1 cellular context compared by ENCODE assay signal in the genomic region with DNA sequence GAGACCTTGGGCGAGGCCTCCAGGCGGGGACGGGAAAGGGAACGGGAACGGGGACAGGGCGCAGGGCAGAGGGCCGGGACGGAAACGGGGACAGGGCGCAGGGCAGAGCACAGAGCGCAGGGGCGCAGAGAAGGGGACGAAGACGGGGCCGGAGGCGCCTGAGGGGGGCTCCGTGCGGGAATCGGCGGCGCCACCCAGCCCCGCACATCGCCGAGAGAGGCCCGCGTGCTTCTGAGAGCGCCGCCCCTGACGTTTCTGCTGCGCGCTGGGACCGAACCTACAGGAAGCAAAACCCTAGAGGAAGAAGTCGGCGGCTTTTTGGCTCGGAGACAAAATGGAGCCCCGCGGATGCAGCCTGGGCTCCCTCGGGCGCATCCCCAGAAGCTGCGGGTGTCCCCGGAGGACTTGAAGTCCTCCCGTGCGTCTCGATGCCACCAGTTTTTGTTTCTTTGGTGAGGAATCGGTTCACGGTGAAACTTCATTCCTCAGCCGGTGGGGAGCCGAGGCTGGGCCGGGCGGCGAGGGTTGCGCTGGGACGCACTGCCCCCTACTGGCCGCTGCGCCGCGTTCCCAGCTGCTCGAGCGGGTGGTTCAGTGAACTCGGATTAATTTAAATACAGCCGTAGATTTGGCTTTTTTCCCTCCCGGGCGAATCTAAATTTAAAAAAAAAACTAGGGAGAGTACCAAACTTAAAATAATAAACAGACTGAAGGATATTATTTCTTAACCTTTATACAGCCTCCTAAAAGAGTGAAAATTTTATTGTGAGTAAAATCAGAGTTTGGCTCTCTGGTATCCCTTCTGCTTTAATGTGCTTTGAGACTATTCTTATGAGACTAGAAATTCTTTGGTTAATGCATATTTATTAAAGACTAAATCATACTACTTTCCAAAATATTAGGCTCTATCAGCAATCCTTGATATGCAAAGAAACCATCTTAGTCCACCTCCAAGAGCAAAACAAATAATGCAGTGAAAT.
TF ChIP-seq lines count a peak whose summit lies in the region.

No MANE protein-coding gene starts in this region.

TF ChIP-seq in SK-N-SH, 30 proteins besides CTCF, POLR2A, EP300 and RAD21 (continued from another document):
- TF ChIP-seq RFX5 (IDR thresholded peaks at IDR 0.05; ENCODE audit: low read length), result no peak
- TF ChIP-seq, protein P1, sequence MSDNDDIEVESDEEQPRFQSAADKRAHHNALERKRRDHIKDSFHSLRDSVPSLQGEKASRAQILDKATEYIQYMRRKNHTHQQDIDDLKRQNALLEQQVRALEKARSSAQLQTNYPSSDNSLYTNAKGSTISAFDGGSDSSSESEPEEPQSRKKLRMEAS (IDR thresholded peaks at IDR 0.05; ENCODE audit: low read depth), result peak; percentile 52; the same call in 1 of the 2 replicates
- TF ChIP-seq, protein P2, sequence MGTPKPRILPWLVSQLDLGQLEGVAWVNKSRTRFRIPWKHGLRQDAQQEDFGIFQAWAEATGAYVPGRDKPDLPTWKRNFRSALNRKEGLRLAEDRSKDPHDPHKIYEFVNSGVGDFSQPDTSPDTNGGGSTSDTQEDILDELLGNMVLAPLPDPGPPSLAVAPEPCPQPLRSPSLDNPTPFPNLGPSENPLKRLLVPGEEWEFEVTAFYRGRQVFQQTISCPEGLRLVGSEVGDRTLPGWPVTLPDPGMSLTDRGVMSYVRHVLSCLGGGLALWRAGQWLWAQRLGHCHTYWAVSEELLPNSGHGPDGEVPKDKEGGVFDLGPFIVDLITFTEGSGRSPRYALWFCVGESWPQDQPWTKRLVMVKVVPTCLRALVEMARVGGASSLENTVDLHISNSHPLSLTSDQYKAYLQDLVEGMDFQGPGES (IDR thresholded peaks at IDR 0.05; ENCODE audit: low read depth, low read length), result no peak
- no peak for TF ChIP-seq RCOR1 (IDR thresholded peaks at IDR 0.05; ENCODE audit: low read length)
- peak; percentile 33; the same call in 1 of the 2 replicates for TF ChIP-seq GABPA (IDR thresholded peaks at IDR 0.05; ENCODE audit: low read depth)
- TF ChIP-seq YY1 (IDR thresholded peaks at IDR 0.05; ENCODE audit: low read depth), result peak; percentile 51; the same call in 1 of the 2 replicates
- TF ChIP-seq TAF1 (IDR thresholded peaks at IDR 0.05; ENCODE audit: borderline replicate concordance, low read depth, low read length), result no peak
- no peak for TF ChIP-seq MEF2A (IDR thresholded peaks at IDR 0.05; ENCODE audit: borderline replicate concordance, low read depth)
- no peak for TF ChIP-seq SIN3A (IDR thresholded peaks at IDR 0.05; ENCODE audit: borderline replicate concordance, low read depth, low read length)
